Comparison of ENCODE assay signal across 16 cellular contexts in genomic region chr11:2510626-2511402, GRCh38.
A peak's percentile ranks its signal among the peaks of the same experiment; 100 is the strongest.
DNase-seq lines count a peak whose midpoint lies in the region; ATAC-seq and TF ChIP-seq lines count a peak whose summit lies in the region.
"Had no signal": no experiment of that assay in that cellular context is flagged by ENCODE, and none has a peak within 500 bp of the region (broad histone marks: within the 10 kb centered on the region; RNA-seq: fewer than 3 reads in every experiment).

No MANE protein-coding gene starts in this region.

- in situ Hi-C loops in GM13977 (cut with MboI; ENCODE audit: low pct_unique_long_range_greater_than_20kb, low sequenced_read_pairs, unreplicated experiment): no loop called here

- ATAC-seq in GM19467 (IDR thresholded peaks at IDR 0.05; ENCODE audit: unreplicated experiment) (no peak), GM18907 (IDR thresholded peaks at IDR 0.05; ENCODE audit: unreplicated experiment) (no peak)
- ATAC-seq: CD8-positive, alpha-beta T cell had no signal

- no peak for TF ChIP-seq CTCF in GM13977 (IDR thresholded peaks at IDR 0.05; ENCODE audit: extremely low read depth, insufficient read depth, missing control alignments)

- DNase-seq in AG20443 (ENCODE audit: low spot score) (peak; percentile 54), GM13977 (ENCODE audit: low spot score) (peak; percentile 24), fibroblast of gingiva (ENCODE audit: low read depth) (peak; percentile 28), mucosa of gallbladder (ENCODE audit: low spot score) (peak; percentile 9), nucleus accumbens (lab: John Stamatoyannopoulos, UW) (no peak), cortex of kidney (lab: John Stamatoyannopoulos, UW) (no peak)
- DNase-seq: activated gamma-delta T cell; central memory CD4-positive, alpha-beta T cell; H9; immature natural killer cell; NCI-H1417 treated with DMSO at 0.1 percent for 48 hours; SIG-M5; stimulated activated CD4-positive, alpha-beta T cell treated with anti-CD3 and anti-CD28 coated beads, Interleukin-4, amount 100 ng/mL, for 1 hour had no signal

Comparison
In these comparisons a context has a peak if more than half of its experiments do, and no peak if none do; other contexts are left out.
1. DNase-seq: peak in AG20443 (single experiment), GM13977 (single experiment), fibroblast of gingiva (single experiment) and mucosa of gallbladder (single experiment); none in nucleus accumbens (0 of 56) and cortex of kidney (single experiment).